Comparison of ENCODE assay signal across 10 cellular contexts in genomic region chr1:245085508-245086095, GRCh38.
DNase-seq lines count a peak whose midpoint lies in the region; ATAC-seq and TF ChIP-seq lines count a peak whose summit lies in the region.
"Had no signal": no experiment of that assay in that cellular context is flagged by ENCODE, and none has a peak within 500 bp of the region (broad histone marks: within the 10 kb centered on the region; RNA-seq: fewer than 3 reads in every experiment).

No MANE protein-coding gene starts in this region.

- ATAC-seq in upper lobe of right lung (peak; percentile 78), HG03097 (IDR thresholded peaks at IDR 0.05; ENCODE audit: low FRiP score, unreplicated experiment) (no peak)

- no peaks in the 10 kb centered on the region for H3K9me3 ChIP-seq in upper lobe of right lung

- no peaks in the 10 kb centered on the region for H3K4me1 ChIP-seq in upper lobe of right lung

- H3K36me3 ChIP-seq in upper lobe of right lung = no peaks in the 10 kb centered on the region

- no peak overlapping the region for H3K4me3 ChIP-seq in upper lobe of right lung

- peak; percentile 2 for DNase-seq in stimulated activated CD4-positive, alpha-beta T cell treated with anti-CD3 and anti-CD28 coated beads, Interleukin-1b, Interleukin-23, amount 100 ng/mL, for 48 hours
- no peak for DNase-seq in stimulated activated CD4-positive, alpha-beta T cell treated with anti-CD3 and anti-CD28 coated beads, Interleukin-2, amount 100 ng/mL, for 24 hours
- DNase-seq in HPDE6-E6E7 (ENCODE audit: extremely low spot score) (peak; percentile 42), epidermal melanocyte (ENCODE audit: insufficient read length, low spot score) (peak; percentile 34), upper lobe of right lung (no peak), COLO668 (lab: John Stamatoyannopoulos, UW; ENCODE audit: unreplicated experiment) (no peak)
- DNase-seq in stimulated activated naive CD4-positive, alpha-beta T cell (lab: John Stamatoyannopoulos, UW) = no peak
- DNase-seq: CD4-positive, alpha-beta T cell; naive B cell had no signal

- H3K27me3 ChIP-seq in upper lobe of right lung = no peaks in the 10 kb centered on the region

- intact Hi-C loops in upper lobe of right lung (cut with DNase I) = no loop called here

- no peak overlapping the region for H3K27ac ChIP-seq in upper lobe of right lung

- TF ChIP-seq CTCF in upper lobe of right lung (IDR thresholded peaks at IDR 0.05) = no peak

Comparison
In these comparisons a context has a peak if more than half of its experiments do, and no peak if none do; other contexts are left out.
1. DNase-seq: peak in stimulated activated CD4-positive, alpha-beta T cell treated with anti-CD3 and anti-CD28 coated beads, Interleukin-1b, Interleukin-23, amount 100 ng/mL, for 48 hours (single experiment), HPDE6-E6E7 (single experiment) and epidermal melanocyte (single experiment); none in stimulated activated CD4-positive, alpha-beta T cell treated with anti-CD3 and anti-CD28 coated beads, Interleukin-2, amount 100 ng/mL, for 24 hours (0 of 2), upper lobe of right lung (single experiment), COLO668 (single experiment) and stimulated activated naive CD4-positive, alpha-beta T cell (0 of 6).